Comparison of ENCODE assay signal across 19 cellular contexts in the genomic region with DNA sequence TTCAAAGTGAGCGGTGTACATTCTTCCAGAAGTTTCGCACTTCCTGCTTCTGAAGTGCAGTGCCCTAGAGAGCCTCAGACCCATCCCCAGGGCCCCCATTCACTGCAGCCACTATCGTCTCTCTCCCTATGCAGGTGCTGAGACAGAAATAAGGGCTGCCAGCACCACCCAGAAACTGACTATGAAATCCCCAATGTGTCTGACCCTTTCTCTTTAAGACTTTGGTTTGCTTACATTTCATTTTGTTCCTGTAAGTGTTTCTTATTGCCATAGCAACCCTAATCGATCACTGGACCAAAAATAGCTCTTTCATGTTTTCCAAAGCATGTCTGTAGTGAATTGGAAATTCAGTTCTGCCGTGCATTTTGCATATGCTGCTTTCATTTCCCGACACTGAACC.
DNase-seq lines count a peak whose midpoint lies in the region; ATAC-seq and TF ChIP-seq lines count a peak whose summit lies in the region.
"Had no signal": no experiment of that assay in that cellular context is flagged by ENCODE, and none has a peak within 500 bp of the region (broad histone marks: within the 10 kb centered on the region; RNA-seq: fewer than 3 reads in every experiment).

No MANE protein-coding gene starts in this region.

- H3F3A ChIP-seq in neural progenitor cell (ENCODE audit: low read depth), result no peaks in the 10 kb centered on the region
- H3F3A ChIP-seq in MM.1S (ENCODE audit: insufficient read depth, low read length), result no peaks in the 10 kb centered on the region

- no peak overlapping the region for H3K4me2 ChIP-seq in neural progenitor cell
- H3K4me2 ChIP-seq in MM.1S (ENCODE audit: low read depth, low read length), result no peak overlapping the region

- H4K20me1 ChIP-seq in neural progenitor cell (ENCODE audit: low read depth), result no peaks in the 10 kb centered on the region
- no peaks in the 10 kb centered on the region for H4K20me1 ChIP-seq in MM.1S (ENCODE audit: insufficient read depth, low read length)

- H3K9ac ChIP-seq in neural progenitor cell (no peak overlapping the region), MM.1S (ENCODE audit: low read length) (no peak overlapping the region)

- TF ChIP-seq CTCF in brain (conservative IDR thresholded peaks at IDR 0.05) (no peak), neural progenitor cell (IDR thresholded peaks at IDR 0.05) (no peak), type B pancreatic cell (conservative IDR thresholded peaks at IDR 0.05) (no peak), right atrium auricular region (IDR thresholded peaks at IDR 0.05) (no peak), MM.1S (IDR thresholded peaks at IDR 0.05; ENCODE audit: low read length) (no peak)

- H3K4me3 ChIP-seq in neural progenitor cell (no peak overlapping the region), right atrium auricular region (no peak overlapping the region), MM.1S (ENCODE audit: low read length) (no peak overlapping the region)
- H3K4me3 ChIP-seq: ascending aorta, heart left ventricle, left ventricle myocardium inferior had no signal

- H2AFZ ChIP-seq in neural progenitor cell (replicated peaks) (no peak overlapping the region), MM.1S (ENCODE audit: low read length) (no peak overlapping the region)

- H3K9me3 ChIP-seq in neural progenitor cell (ENCODE audit: low read depth) (no peaks in the 10 kb centered on the region), right atrium auricular region (no peaks in the 10 kb centered on the region), MM.1S (replicated peaks; ENCODE audit: insufficient read depth, low read length) (no peaks in the 10 kb centered on the region)
- H3K9me3 ChIP-seq: ascending aorta, heart left ventricle, left ventricle myocardium inferior had no signal

- no peaks in the 10 kb centered on the region for H3K36me3 ChIP-seq in neural progenitor cell
- no peaks in the 10 kb centered on the region for H3K36me3 ChIP-seq in right atrium auricular region
- no peaks in the 10 kb centered on the region for H3K36me3 ChIP-seq in MM.1S (replicated peaks; ENCODE audit: insufficient read depth, low read length)
- H3K36me3 ChIP-seq: ascending aorta, left ventricle myocardium inferior had no signal

- H3K79me2 ChIP-seq in neural progenitor cell (ENCODE audit: low read depth) (no peaks in the 10 kb centered on the region), MM.1S (ENCODE audit: low read length) (no peaks in the 10 kb centered on the region)

- H3K4me1 Mint-ChIP-seq in brain, result peaks cover 24% of the 10 kb centered on the region
- H3K4me1 Mint-ChIP-seq in neural progenitor cell, result peaks cover 28% of the 10 kb centered on the region
- peaks cover 13% of the 10 kb centered on the region for H3K4me1 Mint-ChIP-seq in type B pancreatic cell (ENCODE audit: unreplicated experiment)

- DNase-seq in CD1c-positive myeloid dendritic cell (ENCODE audit: extremely low spot score) (peak; percentile 21), neural progenitor cell (ENCODE audit: low spot score) (no peak), type B pancreatic cell (ENCODE audit: extremely low spot score, unreplicated experiment) (no peak), right atrium auricular region (ENCODE audit: low spot score) (no peak), MM.1S (no peak)
- DNase-seq: activated CD8-positive, alpha-beta T cell treated with anti-CD3 and anti-CD28 coated beads for 36 hours; activated naive CD4-positive, alpha-beta T cell treated with anti-CD3 and anti-CD28 coated beads, Interleukin-2, amount 10 ng/mL, durations not matched to agents 7 days and 5 days; activated T-cell treated with anti-CD3 and anti-CD28 coated beads, Interleukin-2, amount 50 U/mL, for 4 hours; GOT3; heart left ventricle; left ventricle myocardium inferior; NCI-H2107; NCI-H510A treated with DMSO at 0.1 percent for 48 hours had no signal

- H3K4me3 Mint-ChIP-seq in brain (peak overlapping the region in 2 of 5 experiments; percentile 17 to 25), neural progenitor cell (no peak overlapping the region), type B pancreatic cell (no peak overlapping the region)
- H3K4me3 Mint-ChIP-seq: activated CD8-positive, alpha-beta T cell treated with anti-CD3 and anti-CD28 coated beads for 36 hours; activated naive CD4-positive, alpha-beta T cell treated with anti-CD3 and anti-CD28 coated beads, Interleukin-2, amount 10 ng/mL, durations not matched to agents 7 days and 5 days; activated T-cell treated with anti-CD3 and anti-CD28 coated beads, Interleukin-2, amount 50 U/mL, for 4 hours had no signal

- H3K9me3 Mint-ChIP-seq in brain, result peaks cover 0 to under 1% (median 0%) of the 10 kb centered on the region in 5 experiments
- H3K9me3 Mint-ChIP-seq in neural progenitor cell, result no peaks in the 10 kb centered on the region
- no peaks in the 10 kb centered on the region for H3K9me3 Mint-ChIP-seq in type B pancreatic cell
- H3K9me3 Mint-ChIP-seq: activated CD8-positive, alpha-beta T cell treated with anti-CD3 and anti-CD28 coated beads for 36 hours; activated naive CD4-positive, alpha-beta T cell treated with anti-CD3 and anti-CD28 coated beads, Interleukin-2, amount 10 ng/mL, durations not matched to agents 7 days and 5 days; activated T-cell treated with anti-CD3 and anti-CD28 coated beads, Interleukin-2, amount 50 U/mL, for 4 hours had no signal

- H3K9me2 ChIP-seq in MM.1S (replicated peaks; ENCODE audit: insufficient read depth, low read length), result no peaks in the 10 kb centered on the region

- ATAC-seq in GM21529 (IDR thresholded peaks at IDR 0.05; ENCODE audit: unreplicated experiment) (peak; percentile 36), GM21717 (IDR thresholded peaks at IDR 0.05; ENCODE audit: unreplicated experiment) (no peak)
- ATAC-seq: activated CD8-positive, alpha-beta T cell treated with anti-CD3 and anti-CD28 coated beads for 36 hours; activated T-cell treated with anti-CD3 and anti-CD28 coated beads, Interleukin-2, amount 50 U/mL, for 4 hours; heart left ventricle; SK-N-SH treated with all-trans-retinoic acid at 6 μM for 48 hours had no signal

- no peaks in the 10 kb centered on the region for H3K27me3 ChIP-seq in neural progenitor cell
- H3K27me3 ChIP-seq in right atrium auricular region, result no peaks in the 10 kb centered on the region
- H3K27me3 ChIP-seq in MM.1S (replicated peaks; ENCODE audit: insufficient read depth, low read length), result no peaks in the 10 kb centered on the region
- H3K27me3 ChIP-seq: ascending aorta, heart left ventricle had no signal

- H3K27ac Mint-ChIP-seq in brain (peak overlapping the region; percentile 2 to 79 (median 6)), neural progenitor cell (peak overlapping the region; percentile 93), type B pancreatic cell (no peak overlapping the region)
- H3K27ac Mint-ChIP-seq: activated naive CD4-positive, alpha-beta T cell treated with anti-CD3 and anti-CD28 coated beads, Interleukin-2, amount 10 ng/mL, durations not matched to agents 7 days and 5 days had no signal

- peaks cover 18% of the 10 kb centered on the region for H3K36me3 Mint-ChIP-seq in brain
- peaks cover 2% of the 10 kb centered on the region for H3K36me3 Mint-ChIP-seq in neural progenitor cell
- H3K36me3 Mint-ChIP-seq in type B pancreatic cell, result no peaks in the 10 kb centered on the region

- no peaks in the 10 kb centered on the region for H3K4me1 ChIP-seq in neural progenitor cell
- H3K4me1 ChIP-seq in right atrium auricular region, result no peaks in the 10 kb centered on the region
- no peaks in the 10 kb centered on the region for H3K4me1 ChIP-seq in MM.1S (ENCODE audit: low read length)
- H3K4me1 ChIP-seq: ascending aorta, left ventricle myocardium inferior had no signal

- peaks cover 6% of the 10 kb centered on the region for H3K27me3 Mint-ChIP-seq in brain
- peaks cover 7% of the 10 kb centered on the region for H3K27me3 Mint-ChIP-seq in neural progenitor cell (ENCODE audit: insufficient read depth, low read depth)
- H3K27me3 Mint-ChIP-seq in type B pancreatic cell, result no peaks in the 10 kb centered on the region
- H3K27me3 Mint-ChIP-seq: activated CD8-positive, alpha-beta T cell treated with anti-CD3 and anti-CD28 coated beads for 36 hours; activated naive CD4-positive, alpha-beta T cell treated with anti-CD3 and anti-CD28 coated beads, Interleukin-2, amount 10 ng/mL, durations not matched to agents 7 days and 5 days had no signal

- no peak overlapping the region for H3K27ac ChIP-seq in neural progenitor cell
- H3K27ac ChIP-seq in right atrium auricular region, result no peak overlapping the region
- no peak overlapping the region for H3K27ac ChIP-seq in MM.1S (ENCODE audit: low read length)
- H3K27ac ChIP-seq: ascending aorta, C4-2B, heart left ventricle, left ventricle myocardium inferior had no signal
